In genomic region chr1:235417101-235417697, GRCh38 we compare ENCODE assay signal across 9 cellular contexts. TPM values are rescaled to one million over a fixed set of nuclear protein-coding genes. Genes with fewer than 3 reads are reported as not detected.
DNase-seq lines count a peak whose midpoint lies in the region; ATAC-seq and TF ChIP-seq lines count a peak whose summit lies in the region.
"Had no signal": no experiment of that assay in that cellular context is flagged by ENCODE, and none has a peak within 500 bp of the region (broad histone marks: within the 10 kb centered on the region; RNA-seq: fewer than 3 reads in every experiment).

No MANE protein-coding gene starts in this region.

- TF ChIP-seq POLR2A in sigmoid colon (IDR thresholded peaks at IDR 0.05), result no peak

- ATAC-seq in T-helper 17 cell (peak; percentile 72), right cardiac atrium (peak; percentile 76), GM18909 (IDR thresholded peaks at IDR 0.05; ENCODE audit: poor library complexity, unreplicated experiment) (no peak)

- WGBS in right cardiac atrium, result 26% methylated on average over 7 of the region's 7 CpGs
- WGBS in sigmoid colon, 2 donors, result 29 to 31% methylated on average over 7 of the region's 7 CpGs

- no peak overlapping the region for H3K27ac Mint-ChIP-seq in T-helper 17 cell

- DNase-seq in NCI-H1436 (lab: John Stamatoyannopoulos, UW) (peak; percentile 45), NCI-H1436 treated with DMSO at 0.1 percent for 48 hours (lab: John Stamatoyannopoulos, UW) (no peak), M059J (ENCODE audit: low read depth) (peak; percentile 75), T-helper 17 cell (peak; percentile 16 to 54 (median 33)), amygdala (lab: John Stamatoyannopoulos, UW) (peak in 40 of 56 donors; percentile 4 to 86 (median 34)), right cardiac atrium (peak in 1 of 3 donors; percentile 29), sigmoid colon (peak; percentile 69)

- H3K36me3 Mint-ChIP-seq in T-helper 17 cell (ENCODE audit: low read depth), result no peaks in the 10 kb centered on the region

- H3K27ac ChIP-seq in right cardiac atrium (ENCODE audit: low read length) (no peak overlapping the region), sigmoid colon (no peak overlapping the region)
- H3K27ac ChIP-seq: BLaER1 had no signal

- no peaks in the 10 kb centered on the region for H3K27me3 Mint-ChIP-seq in T-helper 17 cell

- no peak overlapping the region for H3K4me3 ChIP-seq in right cardiac atrium (ENCODE audit: low read length)
- H3K4me3 ChIP-seq in sigmoid colon, result no peak overlapping the region
- H3K4me3 ChIP-seq: BLaER1 had no signal

- H3K4me1 ChIP-seq in right cardiac atrium (ENCODE audit: control insufficient read depth, insufficient read depth, low read length) (no peaks in the 10 kb centered on the region), sigmoid colon (peaks cover 0 to 11% (median 0%) of the 10 kb centered on the region in 4 donors)

- TF ChIP-seq EP300 in sigmoid colon (IDR thresholded peaks at IDR 0.05), result no peak

- H3K36me3 ChIP-seq in sigmoid colon, result peaks cover 0 to 6% (median 0%) of the 10 kb centered on the region in 4 donors

- H3K9me3 ChIP-seq in T-helper 17 cell (ENCODE audit: control insufficient read depth, low read length, poor library complexity, severe bottlenecking), result no peaks in the 10 kb centered on the region
- no peaks in the 10 kb centered on the region for H3K9me3 ChIP-seq in right cardiac atrium (ENCODE audit: control insufficient read depth, low read length)
- no peaks in the 10 kb centered on the region for H3K9me3 ChIP-seq in sigmoid colon
- H3K9me3 ChIP-seq: BLaER1 had no signal

- no peaks in the 10 kb centered on the region for H3K27me3 ChIP-seq in right cardiac atrium (ENCODE audit: control insufficient read depth, insufficient read depth)
- H3K27me3 ChIP-seq in sigmoid colon, result no peaks in the 10 kb centered on the region
- H3K27me3 ChIP-seq: BLaER1 had no signal

- H3K4me3 Mint-ChIP-seq in T-helper 17 cell, result no peak overlapping the region

- peaks cover 2% of the 10 kb centered on the region for H3K4me1 Mint-ChIP-seq in T-helper 17 cell

- peak; percentile 52 to 82 (median 72) for TF ChIP-seq CTCF in sigmoid colon (IDR thresholded peaks at IDR 0.05)

- intact Hi-C loops in right cardiac atrium (cut with DNase I) (loop anchor here in 3 of 4 donors (2.0 to 10.0 kb wide), 3 partner anchors 164 to 322 kb away; no protein-coding TSS in a partner anchor), sigmoid colon (cut with DNase I) (loop anchor here (1.0 to 10.0 kb wide), 5 partner anchors 50 to 315 kb away; partner anchors contain the start of gene TBCE)

RNA-seq across cellular contexts. Expression of gene TBCE, which starts 50.0 kb away (rescaled TPM):
- 20.8 and 30.3 TPM in 2 replicates for total RNA-seq in M059J (2014; rRNA removed; shearing (Covaris generic))
- total RNA-seq in T-helper 17 cell (10 to 100 TPM; 14.6 to 18.3 TPM), right cardiac atrium (10 to 100 TPM; 13.3 to 22.3 (median 17.9) TPM), sigmoid colon (10 to 100 TPM; 16.3 to 21.9 (median 17.7) TPM)
- polyA plus RNA-seq in right cardiac atrium (17.2 TPM), sigmoid colon (10 to 100 TPM; 14.4 to 24.3 (median 14.6) TPM)
